ENCODE assay signal across 28 cellular contexts in genomic region chr1:163379801-163380200, GRCh38.
"Had no signal": no experiment of that assay in that cellular context is flagged by ENCODE, and none has a peak within 500 bp of the region (broad histone marks: within the 10 kb centered on the region; RNA-seq: fewer than 3 reads in every experiment).

No MANE protein-coding gene starts in this region.

- H3K4me3 ChIP-seq: pancreas, prostate gland, right lobe of liver, sigmoid colon, suprapubic skin, testis, tibial artery, transverse colon, upper lobe of right lung, uterus had no signal

- H3K36me3 ChIP-seq: neutrophil, pancreas, prostate gland, right lobe of liver, sigmoid colon, suprapubic skin, tibial artery, transverse colon, upper lobe of right lung, uterus had no signal

- H3K4me1 Mint-ChIP-seq: naive thymus-derived CD8-positive, alpha-beta T cell; nephron progenitor cell; neural crest cell; stimulated activated effector memory CD8-positive, alpha-beta T cell treated with anti-CD3 and anti-CD28 coated beads, Interleukin-12 subunit alpha, Interleukin-12 subunit beta, amount 100 ng/mL, for 72 hours; stimulated activated naive CD8-positive, alpha-beta T cell treated with anti-CD3 and anti-CD28 coated beads, Interleukin-15, amount 100 ng/mL, for 72 hours had no signal

- H3K9me3 ChIP-seq: neutrophil, pancreas, prostate gland, right lobe of liver, sigmoid colon, suprapubic skin, testis, tibial artery, transverse colon, upper lobe of right lung, uterus had no signal

- H3K9me3 Mint-ChIP-seq: naive thymus-derived CD8-positive, alpha-beta T cell; natural killer cell treated with Interleukin-12 subunit alpha and Interleukin-12 subunit beta and Interleukin-15 and Interleukin-18, amount 100 ng/mL, for 72 hours; nephron progenitor cell; stimulated activated effector memory CD8-positive, alpha-beta T cell treated with anti-CD3 and anti-CD28 coated beads, Interleukin-12 subunit alpha, Interleukin-12 subunit beta, amount 100 ng/mL, for 72 hours; stimulated activated naive CD8-positive, alpha-beta T cell treated with anti-CD3 and anti-CD28 coated beads, Interleukin-15, amount 100 ng/mL, for 72 hours; type B pancreatic cell had no signal

- H3K4me1 ChIP-seq: pancreas, right lobe of liver, suprapubic skin, testis, tibial artery, upper lobe of right lung, uterus had no signal

- H3K27ac Mint-ChIP-seq: naive thymus-derived CD8-positive, alpha-beta T cell; natural killer cell treated with Interleukin-12 subunit alpha and Interleukin-12 subunit beta and Interleukin-15 and Interleukin-18, amount 100 ng/mL, for 72 hours; nephron progenitor cell; stimulated activated effector memory CD8-positive, alpha-beta T cell treated with anti-CD3 and anti-CD28 coated beads, Interleukin-12 subunit alpha, Interleukin-12 subunit beta, amount 100 ng/mL, for 72 hours; stimulated activated naive CD8-positive, alpha-beta T cell treated with anti-CD3 and anti-CD28 coated beads, Interleukin-15, amount 100 ng/mL, for 72 hours; type B pancreatic cell had no signal

- ATAC-seq: naive thymus-derived CD8-positive, alpha-beta T cell; natural killer cell treated with Interleukin-12 subunit alpha and Interleukin-12 subunit beta and Interleukin-15 and Interleukin-18, amount 100 ng/mL, for 72 hours; pancreas; right cardiac atrium; right lobe of liver; stimulated activated effector memory CD8-positive, alpha-beta T cell treated with anti-CD3 and anti-CD28 coated beads, Interleukin-12 subunit alpha, Interleukin-12 subunit beta, amount 100 ng/mL, for 72 hours; stimulated activated naive CD8-positive, alpha-beta T cell treated with anti-CD3 and anti-CD28 coated beads, Interleukin-15, amount 100 ng/mL, for 72 hours; stimulated activated naive CD8-positive, alpha-beta T cell treated with anti-CD3 and anti-CD28 coated beads, Interleukin-15, Interleukin-2, amounts not matched to agents 100 U/mL and 50 U/mL, for 24 hours; upper lobe of right lung had no signal

- DNase-seq: naive thymus-derived CD8-positive, alpha-beta T cell; nephron progenitor cell; nucleus accumbens; pancreas; right cardiac atrium; right lobe of liver; sigmoid colon; small intestine; stimulated activated CD4-positive, alpha-beta T cell treated with anti-CD3 and anti-CD28 coated beads, Interleukin-15, amount 100 ng/mL, for 24 hours; stimulated activated CD4-positive, alpha-beta T cell treated with anti-CD3 and anti-CD28 coated beads, Interleukin-2, amount 100 ng/mL, for 24 hours; stimulated activated CD4-positive, alpha-beta T cell treated with anti-CD3 and anti-CD28 coated beads, Interleukin-2, amount 100 ng/mL, for 48 hours; stimulated activated CD4-positive, alpha-beta T cell treated with anti-CD3 and anti-CD28 coated beads, Interleukin-4, amount 100 ng/mL, for 24 hours; stimulated activated naive CD4-positive, alpha-beta T cell; stimulated activated naive CD8-positive, alpha-beta T cell treated with anti-CD3 and anti-CD28 coated beads, Interleukin-15, amount 100 ng/mL, for 72 hours; stimulated activated naive CD8-positive, alpha-beta T cell treated with anti-CD3 and anti-CD28 coated beads, Interleukin-15, Interleukin-2, amounts not matched to agents 100 U/mL and 50 U/mL, for 24 hours; substantia nigra; testis; tibial artery; transverse colon; upper lobe of right lung; uterus had no signal

- H3K27me3 Mint-ChIP-seq: type B pancreatic cell had no signal

- H3K27ac ChIP-seq: neutrophil, pancreas, prostate gland, right lobe of liver, suprapubic skin, testis, tibial artery, transverse colon, upper lobe of right lung, uterus had no signal

- H3K27me3 ChIP-seq: right lobe of liver, sigmoid colon, suprapubic skin, testis, tibial artery, transverse colon, upper lobe of right lung, uterus had no signal

- H3K4me3 Mint-ChIP-seq: naive thymus-derived CD8-positive, alpha-beta T cell; natural killer cell treated with Interleukin-12 subunit alpha and Interleukin-12 subunit beta and Interleukin-15 and Interleukin-18, amount 100 ng/mL, for 72 hours; nephron progenitor cell; neural crest cell; stimulated activated effector memory CD8-positive, alpha-beta T cell treated with anti-CD3 and anti-CD28 coated beads, Interleukin-12 subunit alpha, Interleukin-12 subunit beta, amount 100 ng/mL, for 72 hours; stimulated activated naive CD8-positive, alpha-beta T cell treated with anti-CD3 and anti-CD28 coated beads, Interleukin-15, amount 100 ng/mL, for 72 hours; type B pancreatic cell had no signal

- H3K36me3 Mint-ChIP-seq: naive thymus-derived CD8-positive, alpha-beta T cell; natural killer cell treated with Interleukin-12 subunit alpha and Interleukin-12 subunit beta and Interleukin-15 and Interleukin-18, amount 100 ng/mL, for 72 hours; stimulated activated effector memory CD8-positive, alpha-beta T cell treated with anti-CD3 and anti-CD28 coated beads, Interleukin-12 subunit alpha, Interleukin-12 subunit beta, amount 100 ng/mL, for 72 hours; type B pancreatic cell had no signal
